31 cellular contexts compared by ENCODE assay signal in the genomic region with DNA sequence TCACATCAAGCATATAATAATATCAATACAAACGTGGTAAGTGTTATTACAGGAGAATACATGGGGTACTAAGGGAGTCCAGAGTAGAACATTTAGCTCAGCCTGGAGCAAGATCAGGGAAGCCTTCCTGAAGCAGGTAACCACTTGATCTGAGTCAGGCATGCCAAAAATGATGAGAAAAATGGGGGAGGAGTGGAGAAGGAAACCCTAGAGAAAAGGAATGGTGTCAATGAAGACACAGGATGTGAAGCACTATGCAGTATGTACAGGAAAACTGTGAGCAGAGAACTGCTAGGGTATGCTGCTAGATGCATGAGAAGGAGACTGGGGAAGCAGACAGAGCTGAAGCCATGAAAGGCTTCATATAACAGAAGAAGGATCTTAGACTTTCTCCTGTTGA.
DNase-seq lines count a peak whose midpoint lies in the region; ATAC-seq and TF ChIP-seq lines count a peak whose summit lies in the region.
"Had no signal": no experiment of that assay in that cellular context is flagged by ENCODE, and none has a peak within 500 bp of the region (broad histone marks: within the 10 kb centered on the region; RNA-seq: fewer than 3 reads in every experiment).

No MANE protein-coding gene starts in this region.

- H4K20me1 ChIP-seq in MM.1S (ENCODE audit: insufficient read depth, low read length), result no peaks in the 10 kb centered on the region

- no peak overlapping the region for H3K9ac ChIP-seq in MM.1S (ENCODE audit: low read length)

- no peak overlapping the region for H3K27ac ChIP-seq in MM.1S (ENCODE audit: low read length)
- H3K27ac ChIP-seq: epithelial cell of prostate, lower lobe of right lung, neutrophil, psoas muscle, SJCRH30 had no signal

- DNase-seq in activated CD4-positive, alpha-beta T cell treated with anti-CD3 and anti-CD28 coated beads, Interleukin-2, amount 10 ng/mL, durations not matched to agents 24 days and 14 days, result peak; percentile 55
- no peak for DNase-seq in activated CD4-positive, alpha-beta T cell treated with anti-CD3 and anti-CD28 coated beads for 4 hours
- no peak for DNase-seq in activated naive CD8-positive, alpha-beta T cell treated with anti-CD3 and anti-CD28 coated beads, Interleukin-2, amount 10 ng/mL, durations not matched to agents 7 days and 5 days
- peak; percentile 12 for DNase-seq in iris pigment epithelial cell (ENCODE audit: low read depth)
- DNase-seq in stimulated activated effector memory CD8-positive, alpha-beta T cell treated with anti-CD3 and anti-CD28 coated beads, Interleukin-12 subunit alpha, Interleukin-12 subunit beta, amount 100 ng/mL, for 72 hours (ENCODE audit: low spot score in 2 of 2), result no peak
- no peak for DNase-seq in immature natural killer cell
- no peak for DNase-seq in MM.1S
- DNase-seq: activated CD4-positive, CD25-positive, alpha-beta regulatory T cell treated with anti-CD3 and anti-CD28 coated beads, Interleukin-2, amount 50 U/mL, for 72 hours; activated gamma-delta T cell; activated T-cell treated with anti-CD3 and anti-CD28 coated beads for 4 hours; AML-193; CD4-positive, alpha-beta T cell; effector CD4-positive, alpha-beta T cell; EL; Kasumi-1; kidney glomerular epithelial cell; lower lobe of right lung; NCI-H1694 treated with DMSO at 0.1 percent for 48 hours; NCI-H2171; NCI-H524 treated with DMSO at 0.1 percent for 48 hours; psoas muscle; SJCRH30; stimulated activated CD4-positive, alpha-beta T cell treated with anti-CD3 and anti-CD28 coated beads, Interleukin-4, amount 100 ng/mL, for 4 hours; stimulated activated naive B cell treated with anti-CD40 and anti-IgM and Interleukin-4, amounts not matched to agents 10 μg/mL and 1 μg/mL and 100 μg/mL, for 72 hours; T-cell; testis; uterus had no signal

- POLR2A ChIA-PET in activated naive CD8-positive, alpha-beta T cell treated with anti-CD3 and anti-CD28 coated beads, Interleukin-2, amount 10 ng/mL, durations not matched to agents 7 days and 5 days (lab: Charles Lee), result no interaction called here

- ATAC-seq in activated naive CD8-positive, alpha-beta T cell treated with anti-CD3 and anti-CD28 coated beads, Interleukin-2, amount 10 ng/mL, durations not matched to agents 7 days and 5 days (ENCODE audit: low read depth), result no peak
- no peak for ATAC-seq in stimulated activated effector memory CD8-positive, alpha-beta T cell treated with anti-CD3 and anti-CD28 coated beads, Interleukin-12 subunit alpha, Interleukin-12 subunit beta, amount 100 ng/mL, for 72 hours
- ATAC-seq in GM21515 (IDR thresholded peaks at IDR 0.05; ENCODE audit: unreplicated experiment), result no peak
- ATAC-seq: GM23338; lower lobe of right lung; psoas muscle; stimulated activated naive B cell treated with anti-CD40 and anti-IgM and Interleukin-4, amounts not matched to agents 10 μg/mL and 1 μg/mL and 100 μg/mL, for 72 hours; T-cell had no signal

- H3K79me2 ChIP-seq in MM.1S (ENCODE audit: low read length), result no peaks in the 10 kb centered on the region

- no peak overlapping the region for H3K4me3 ChIP-seq in MM.1S (ENCODE audit: low read length)
- H3K4me3 ChIP-seq: GM23338, lower lobe of right lung, psoas muscle, SJCRH30, testis, uterus had no signal

- no peak for TF ChIP-seq CTCF in MM.1S (IDR thresholded peaks at IDR 0.05; ENCODE audit: low read length)

- no peak overlapping the region for H3K4me2 ChIP-seq in MM.1S (ENCODE audit: low read depth, low read length)
- H3K4me2 ChIP-seq: GM23338 had no signal

- H3K27me3 Mint-ChIP-seq in activated CD4-positive, alpha-beta T cell treated with anti-CD3 and anti-CD28 coated beads, Interleukin-2, amount 10 ng/mL, durations not matched to agents 24 days and 14 days, result no peaks in the 10 kb centered on the region
- no peaks in the 10 kb centered on the region for H3K27me3 Mint-ChIP-seq in activated naive CD8-positive, alpha-beta T cell treated with anti-CD3 and anti-CD28 coated beads, Interleukin-2, amount 10 ng/mL, durations not matched to agents 7 days and 5 days
- H3K27me3 Mint-ChIP-seq in immature natural killer cell (ENCODE audit: low read depth in 3 of 3), result no peaks in the 10 kb centered on the region
- H3K27me3 Mint-ChIP-seq: CD4-positive, alpha-beta T cell; stimulated activated naive B cell treated with anti-CD40 and anti-IgM and Interleukin-4, amounts not matched to agents 10 μg/mL and 1 μg/mL and 100 μg/mL, for 72 hours; T-cell had no signal

- H3K27ac Mint-ChIP-seq in activated CD4-positive, alpha-beta T cell treated with anti-CD3 and anti-CD28 coated beads, Interleukin-2, amount 10 ng/mL, durations not matched to agents 24 days and 14 days, result no peak overlapping the region
- peak overlapping the region; percentile 30 for H3K27ac Mint-ChIP-seq in activated naive CD8-positive, alpha-beta T cell treated with anti-CD3 and anti-CD28 coated beads, Interleukin-2, amount 10 ng/mL, durations not matched to agents 7 days and 5 days
- H3K27ac Mint-ChIP-seq in stimulated activated effector memory CD8-positive, alpha-beta T cell treated with anti-CD3 and anti-CD28 coated beads, Interleukin-12 subunit alpha, Interleukin-12 subunit beta, amount 100 ng/mL, for 72 hours, result peak overlapping the region; percentile 50
- H3K27ac Mint-ChIP-seq in immature natural killer cell, result peak overlapping the region in 1 of 6 donors; percentile 6
- H3K27ac Mint-ChIP-seq: CD4-positive, alpha-beta T cell; GM23338; stimulated activated naive B cell treated with anti-CD40 and anti-IgM and Interleukin-4, amounts not matched to agents 10 μg/mL and 1 μg/mL and 100 μg/mL, for 72 hours; T-cell had no signal

- peaks cover 47% of the 10 kb centered on the region for H3K4me1 Mint-ChIP-seq in activated CD4-positive, alpha-beta T cell treated with anti-CD3 and anti-CD28 coated beads, Interleukin-2, amount 10 ng/mL, durations not matched to agents 24 days and 14 days
- peaks cover 49% of the 10 kb centered on the region for H3K4me1 Mint-ChIP-seq in activated naive CD8-positive, alpha-beta T cell treated with anti-CD3 and anti-CD28 coated beads, Interleukin-2, amount 10 ng/mL, durations not matched to agents 7 days and 5 days
- H3K4me1 Mint-ChIP-seq in stimulated activated effector memory CD8-positive, alpha-beta T cell treated with anti-CD3 and anti-CD28 coated beads, Interleukin-12 subunit alpha, Interleukin-12 subunit beta, amount 100 ng/mL, for 72 hours, result peaks cover 45% of the 10 kb centered on the region
- peaks cover 22 to 44% of the 10 kb centered on the region in 2 donors for H3K4me1 Mint-ChIP-seq in immature natural killer cell

- H3K4me3 Mint-ChIP-seq in activated CD4-positive, alpha-beta T cell treated with anti-CD3 and anti-CD28 coated beads, Interleukin-2, amount 10 ng/mL, durations not matched to agents 24 days and 14 days, result no peak overlapping the region
- H3K4me3 Mint-ChIP-seq in activated naive CD8-positive, alpha-beta T cell treated with anti-CD3 and anti-CD28 coated beads, Interleukin-2, amount 10 ng/mL, durations not matched to agents 7 days and 5 days, result peak overlapping the region; percentile 17
- no peak overlapping the region for H3K4me3 Mint-ChIP-seq in stimulated activated effector memory CD8-positive, alpha-beta T cell treated with anti-CD3 and anti-CD28 coated beads, Interleukin-12 subunit alpha, Interleukin-12 subunit beta, amount 100 ng/mL, for 72 hours
- H3K4me3 Mint-ChIP-seq in immature natural killer cell, result no peak overlapping the region
- H3K4me3 Mint-ChIP-seq: CD4-positive, alpha-beta T cell; GM23338; stimulated activated naive B cell treated with anti-CD40 and anti-IgM and Interleukin-4, amounts not matched to agents 10 μg/mL and 1 μg/mL and 100 μg/mL, for 72 hours; T-cell had no signal

- H3K27me3 ChIP-seq in MM.1S (replicated peaks; ENCODE audit: insufficient read depth, low read length), result no peaks in the 10 kb centered on the region
- H3K27me3 ChIP-seq: neutrophil, SJCRH30, testis, uterus had no signal

- intact Hi-C loops in activated CD4-positive, alpha-beta T cell treated with anti-CD3 and anti-CD28 coated beads, Interleukin-2, amount 10 ng/mL, durations not matched to agents 24 days and 14 days (cut with micrococcal nuclease), result loop anchor here (5.0 kb wide), 1 partner anchor 32 kb away; no protein-coding TSS in a partner anchor

- no peaks in the 10 kb centered on the region for H3K9me2 ChIP-seq in MM.1S (replicated peaks; ENCODE audit: insufficient read depth, low read length)

- H3K9me3 ChIP-seq in MM.1S (replicated peaks; ENCODE audit: insufficient read depth, low read length), result no peaks in the 10 kb centered on the region
- H3K9me3 ChIP-seq: lower lobe of right lung, neutrophil, psoas muscle, SJCRH30, testis, uterus had no signal

- H3F3A ChIP-seq in MM.1S (ENCODE audit: insufficient read depth, low read length), result 0 out of 2 replicates have a peak, but pooled peaks cover 4% of the 10 kb centered on the region

- peaks cover 14% of the 10 kb centered on the region for H3K4me1 ChIP-seq in MM.1S (ENCODE audit: low read length)

- H3K36me3 ChIP-seq in MM.1S (replicated peaks; ENCODE audit: insufficient read depth, low read length), result no peaks in the 10 kb centered on the region
- H3K36me3 ChIP-seq: uterus had no signal

- peaks cover 46% of the 10 kb centered on the region for H3K36me3 Mint-ChIP-seq in activated CD4-positive, alpha-beta T cell treated with anti-CD3 and anti-CD28 coated beads, Interleukin-2, amount 10 ng/mL, durations not matched to agents 24 days and 14 days (ENCODE audit: low read depth)
- peaks cover 48% of the 10 kb centered on the region for H3K36me3 Mint-ChIP-seq in activated naive CD8-positive, alpha-beta T cell treated with anti-CD3 and anti-CD28 coated beads, Interleukin-2, amount 10 ng/mL, durations not matched to agents 7 days and 5 days
- H3K36me3 Mint-ChIP-seq in stimulated activated effector memory CD8-positive, alpha-beta T cell treated with anti-CD3 and anti-CD28 coated beads, Interleukin-12 subunit alpha, Interleukin-12 subunit beta, amount 100 ng/mL, for 72 hours, result peaks cover 48% of the 10 kb centered on the region
- H3K36me3 Mint-ChIP-seq in immature natural killer cell, result peaks cover 4 to 16% (median 14%) of the 10 kb centered on the region in 3 donors

- no peaks in the 10 kb centered on the region for H3K9me3 Mint-ChIP-seq in activated CD4-positive, alpha-beta T cell treated with anti-CD3 and anti-CD28 coated beads, Interleukin-2, amount 10 ng/mL, durations not matched to agents 24 days and 14 days
- no peaks in the 10 kb centered on the region for H3K9me3 Mint-ChIP-seq in activated naive CD8-positive, alpha-beta T cell treated with anti-CD3 and anti-CD28 coated beads, Interleukin-2, amount 10 ng/mL, durations not matched to agents 7 days and 5 days
- no peaks in the 10 kb centered on the region for H3K9me3 Mint-ChIP-seq in stimulated activated effector memory CD8-positive, alpha-beta T cell treated with anti-CD3 and anti-CD28 coated beads, Interleukin-12 subunit alpha, Interleukin-12 subunit beta, amount 100 ng/mL, for 72 hours
- no peaks in the 10 kb centered on the region for H3K9me3 Mint-ChIP-seq in immature natural killer cell
- H3K9me3 Mint-ChIP-seq: CD4-positive, alpha-beta T cell; GM23338; stimulated activated naive B cell treated with anti-CD40 and anti-IgM and Interleukin-4, amounts not matched to agents 10 μg/mL and 1 μg/mL and 100 μg/mL, for 72 hours; T-cell had no signal

- no peak overlapping the region for H2AFZ ChIP-seq in MM.1S (ENCODE audit: low read length)
- H2AFZ ChIP-seq: GM23338 had no signal

Comparison
In these comparisons a context has a peak if more than half of its experiments do, and no peak if none do; other contexts are left out.
1. DNase-seq: peak in activated CD4-positive, alpha-beta T cell treated with anti-CD3 and anti-CD28 coated beads, Interleukin-2, amount 10 ng/mL, durations not matched to agents 24 days and 14 days (single experiment) and iris pigment epithelial cell (single experiment); none in activated CD4-positive, alpha-beta T cell treated with anti-CD3 and anti-CD28 coated beads for 4 hours (0 of 2), activated naive CD8-positive, alpha-beta T cell treated with anti-CD3 and anti-CD28 coated beads, Interleukin-2, amount 10 ng/mL, durations not matched to agents 7 days and 5 days (single experiment), stimulated activated effector memory CD8-positive, alpha-beta T cell treated with anti-CD3 and anti-CD28 coated beads, Interleukin-12 subunit alpha, Interleukin-12 subunit beta, amount 100 ng/mL, for 72 hours (0 of 2), immature natural killer cell (0 of 3) and MM.1S (single experiment).